In genomic region chr11:30585067-30585891, GRCh38 we compare ENCODE assay signal across 8 cellular contexts. TPM values are rescaled to one million over a fixed set of nuclear protein-coding genes. Genes with fewer than 3 reads are reported as not detected.
DNase-seq lines count a peak whose midpoint lies in the region; ATAC-seq and TF ChIP-seq lines count a peak whose summit lies in the region.

No MANE protein-coding gene starts in this region.

- H3K4me1 Mint-ChIP-seq in activated naive CD4-positive, alpha-beta T cell treated with anti-CD3 and anti-CD28 coated beads, Interleukin-2, amount 10 ng/mL, durations not matched to agents 7 days and 5 days: peaks cover 2% of the 10 kb centered on the region

- H3K4me1 ChIP-seq in NT2/D1 (ENCODE audit: insufficient read depth, insufficient read length) (no peaks in the 10 kb centered on the region), mucosa of descending colon (ENCODE audit: low read depth) (peaks cover 15% of the 10 kb centered on the region), upper lobe of right lung (peaks cover 12% of the 10 kb centered on the region)

- no peak overlapping the region for H3K27ac ChIP-seq in upper lobe of right lung

- no peak for DNase-seq in activated naive CD4-positive, alpha-beta T cell treated with anti-CD3 and anti-CD28 coated beads, Interleukin-2, amount 10 ng/mL, durations not matched to agents 7 days and 5 days
- DNase-seq in activated naive CD4-positive, alpha-beta T cell treated with Interleukin-2 at 50 U/mL for 16 hours: no peak
- DNase-seq in NT2/D1 (ENCODE audit: low read depth, low spot score): peak; percentile 5
- no peak for DNase-seq in epithelial cell of esophagus (ENCODE audit: low read depth)
- DNase-seq in mucosa of descending colon: peak in 2 of 3 donors; percentile 30 to 41
- peak; percentile 64 for DNase-seq in upper lobe of right lung
- DNase-seq in SW 1271 (lab: John Stamatoyannopoulos, UW): no peak
- no peak for DNase-seq in NCI-H1048 (lab: John Stamatoyannopoulos, UW)

- CTCF ChIA-PET in activated naive CD4-positive, alpha-beta T cell treated with anti-CD3 and anti-CD28 coated beads, Interleukin-2, amount 10 ng/mL, durations not matched to agents 7 days and 5 days (lab: Charles Lee): no interaction called here

- intact Hi-C loops in mucosa of descending colon (cut with DNase I, micrococcal nuclease) (no loop called here), upper lobe of right lung (cut with DNase I) (no loop called here)

- H3K9ac ChIP-seq in NT2/D1 (ENCODE audit: insufficient read length, low read depth): peak overlapping the region; percentile 32

- H3K4me3 Mint-ChIP-seq in activated naive CD4-positive, alpha-beta T cell treated with anti-CD3 and anti-CD28 coated beads, Interleukin-2, amount 10 ng/mL, durations not matched to agents 7 days and 5 days: peak overlapping the region; percentile 12

- no peak for TF ChIP-seq CTCF in epithelial cell of esophagus (IDR thresholded peaks at IDR 0.05; ENCODE audit: insufficient read depth, low read depth, low read length, missing control alignments)
- TF ChIP-seq CTCF in mucosa of descending colon (IDR thresholded peaks at IDR 0.05): no peak
- TF ChIP-seq CTCF in upper lobe of right lung (IDR thresholded peaks at IDR 0.05): no peak

- no peak overlapping the region for H3K27ac Mint-ChIP-seq in activated naive CD4-positive, alpha-beta T cell treated with anti-CD3 and anti-CD28 coated beads, Interleukin-2, amount 10 ng/mL, durations not matched to agents 7 days and 5 days

- H3K27me3 ChIP-seq in NT2/D1 (ENCODE audit: insufficient read depth, insufficient read length) (peaks cover 78% of the 10 kb centered on the region), upper lobe of right lung (peaks cover 53% of the 10 kb centered on the region)

- H3K9me3 Mint-ChIP-seq in activated naive CD4-positive, alpha-beta T cell treated with anti-CD3 and anti-CD28 coated beads, Interleukin-2, amount 10 ng/mL, durations not matched to agents 7 days and 5 days: no peaks in the 10 kb centered on the region

- H3K4me3 ChIP-seq in NT2/D1 (ENCODE audit: insufficient read length, low read depth): peak overlapping the region; percentile 48
- H3K4me3 ChIP-seq in epithelial cell of esophagus (ENCODE audit: low read length): peak overlapping the region; percentile 33
- H3K4me3 ChIP-seq in mucosa of descending colon: no peak overlapping the region
- peak overlapping the region; percentile 52 for H3K4me3 ChIP-seq in upper lobe of right lung

- H3K36me3 Mint-ChIP-seq in activated naive CD4-positive, alpha-beta T cell treated with anti-CD3 and anti-CD28 coated beads, Interleukin-2, amount 10 ng/mL, durations not matched to agents 7 days and 5 days: no peaks in the 10 kb centered on the region

- ATAC-seq in mucosa of descending colon (peak; percentile 53), upper lobe of right lung (peak; percentile 52)

- peaks cover 53% of the 10 kb centered on the region for H3K27me3 Mint-ChIP-seq in activated naive CD4-positive, alpha-beta T cell treated with anti-CD3 and anti-CD28 coated beads, Interleukin-2, amount 10 ng/mL, durations not matched to agents 7 days and 5 days

- no peaks in the 10 kb centered on the region for H3K9me3 ChIP-seq in NT2/D1 (ENCODE audit: insufficient read depth, low read length)
- H3K9me3 ChIP-seq in mucosa of descending colon: no peaks in the 10 kb centered on the region
- H3K9me3 ChIP-seq in upper lobe of right lung: no peaks in the 10 kb centered on the region

- H3K36me3 ChIP-seq in NT2/D1 (ENCODE audit: insufficient read depth, insufficient read length, low read length) (no peaks in the 10 kb centered on the region), mucosa of descending colon (ENCODE audit: low read depth) (no peaks in the 10 kb centered on the region), upper lobe of right lung (no peaks in the 10 kb centered on the region)

RNA-seq across cellular contexts. Expression of gene MPPED2, which starts 0.9 kb away (rescaled TPM):
- total RNA-seq in mucosa of descending colon: 10 to 100 TPM in 1 of 3 donors, 1 to 10 TPM in 1, under 1 TPM in 1; 0.64 to 10.1 (median 1.6) TPM
- 1.3 TPM for total RNA-seq in upper lobe of right lung

Comparison
In these comparisons a context has a peak if more than half of its experiments do, and no peak if none do; other contexts are left out.
1. DNase-seq: peak in NT2/D1 (single experiment), mucosa of descending colon (2 of 3) and upper lobe of right lung (single experiment); none in activated naive CD4-positive, alpha-beta T cell treated with anti-CD3 and anti-CD28 coated beads, Interleukin-2, amount 10 ng/mL, durations not matched to agents 7 days and 5 days (single experiment), activated naive CD4-positive, alpha-beta T cell treated with Interleukin-2 at 50 U/mL for 16 hours (single experiment), epithelial cell of esophagus (single experiment), SW 1271 (0 of 2) and NCI-H1048 (single experiment).